Comparison of ENCODE assay signal across 1 cellular context in the genomic region with DNA sequence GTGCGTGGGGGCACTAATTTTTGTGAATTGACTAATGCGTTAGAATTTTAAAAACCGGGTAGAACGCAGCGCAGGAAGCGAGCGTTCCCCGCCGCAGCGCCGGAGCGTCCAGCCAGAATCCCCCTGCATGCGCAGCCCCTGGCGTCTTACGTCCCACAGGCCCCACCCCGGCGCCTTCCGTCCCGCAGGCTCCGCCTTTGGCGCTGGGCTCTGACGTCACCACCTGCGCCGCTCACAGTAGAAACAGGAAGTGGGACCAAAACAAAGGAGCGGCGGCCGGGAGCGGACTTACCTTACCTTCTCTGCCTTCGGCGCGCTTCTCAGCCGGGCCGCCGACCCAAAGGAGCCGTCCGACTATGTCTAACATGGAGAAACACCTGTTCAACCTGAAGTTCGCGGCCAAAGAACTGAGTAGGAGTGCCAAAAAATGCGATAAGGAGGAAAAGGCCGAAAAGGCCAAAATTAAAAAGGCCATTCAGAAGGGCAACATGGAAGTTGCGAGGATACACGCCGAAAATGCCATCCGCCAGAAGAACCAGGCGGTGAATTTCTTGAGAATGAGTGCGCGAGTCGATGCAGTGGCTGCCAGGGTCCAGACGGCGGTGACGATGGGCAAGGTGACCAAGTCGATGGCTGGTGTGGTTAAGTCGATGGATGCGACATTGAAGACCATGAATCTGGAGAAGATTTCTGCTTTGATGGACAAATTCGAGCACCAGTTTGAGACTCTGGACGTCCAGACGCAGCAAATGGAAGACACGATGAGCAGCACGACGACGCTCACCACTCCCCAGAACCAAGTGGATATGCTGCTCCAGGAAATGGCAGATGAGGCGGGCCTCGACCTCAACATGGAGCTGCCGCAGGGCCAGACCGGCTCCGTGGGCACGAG.
TF ChIP-seq lines count a peak whose summit lies in the region.

A gene with protein sequence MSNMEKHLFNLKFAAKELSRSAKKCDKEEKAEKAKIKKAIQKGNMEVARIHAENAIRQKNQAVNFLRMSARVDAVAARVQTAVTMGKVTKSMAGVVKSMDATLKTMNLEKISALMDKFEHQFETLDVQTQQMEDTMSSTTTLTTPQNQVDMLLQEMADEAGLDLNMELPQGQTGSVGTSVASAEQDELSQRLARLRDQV (plus strand): TSS at position 258 of the 892 bp plus-strand sequence. CDS start 99 bp downstream, at position 357.

TF ChIP-seq in HepG2, 621 proteins besides CTCF, POLR2A, EP300 and RAD21 (continued from another document and continues in another):
- TF ChIP-seq AFF4 (CRISPR knock-in tag; IDR thresholded peaks at IDR 0.05) = no peak
- TF ChIP-seq GPN1 (CRISPR knock-in tag; IDR thresholded peaks at IDR 0.05; ENCODE audit: borderline replicate concordance) = no peak
- TF ChIP-seq, protein P1, sequence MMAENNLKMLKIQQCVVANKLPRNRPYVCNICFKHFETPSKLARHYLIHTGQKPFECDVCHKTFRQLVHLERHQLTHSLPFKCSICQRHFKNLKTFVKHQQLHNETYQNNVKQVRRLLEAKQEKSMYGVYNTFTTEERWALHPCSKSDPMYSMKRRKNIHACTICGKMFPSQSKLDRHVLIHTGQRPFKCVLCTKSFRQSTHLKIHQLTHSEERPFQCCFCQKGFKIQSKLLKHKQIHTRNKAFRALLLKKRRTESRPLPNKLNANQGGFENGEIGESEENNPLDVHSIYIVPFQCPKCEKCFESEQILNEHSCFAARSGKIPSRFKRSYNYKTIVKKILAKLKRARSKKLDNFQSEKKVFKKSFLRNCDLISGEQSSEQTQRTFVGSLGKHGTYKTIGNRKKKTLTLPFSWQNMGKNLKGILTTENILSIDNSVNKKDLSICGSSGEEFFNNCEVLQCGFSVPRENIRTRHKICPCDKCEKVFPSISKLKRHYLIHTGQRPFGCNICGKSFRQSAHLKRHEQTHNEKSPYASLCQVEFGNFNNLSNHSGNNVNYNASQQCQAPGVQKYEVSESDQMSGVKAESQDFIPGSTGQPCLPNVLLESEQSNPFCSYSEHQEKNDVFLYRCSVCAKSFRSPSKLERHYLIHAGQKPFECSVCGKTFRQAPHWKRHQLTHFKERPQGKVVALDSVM (CRISPR knock-in tag; IDR thresholded peaks at IDR 0.05) = no peak
- 0 out of 2 replicates have a peak, but pooled peaks have one; percentile 76 for TF ChIP-seq U2AF2 (IDR thresholded peaks at IDR 0.05; ENCODE audit: low read depth, low read length)
- peak; percentile 91; the same call in 1 of the 2 replicates for TF ChIP-seq KLF12 (CRISPR knock-in tag; IDR thresholded peaks at IDR 0.05; ENCODE audit: borderline replicate concordance)
- TF ChIP-seq CEBPG (CRISPR knock-in tag; IDR thresholded peaks at IDR 0.05) = peak; percentile 43; the same call in 1 of the 2 replicates
- TF ChIP-seq ZNF33B (CRISPR knock-in tag; IDR thresholded peaks at IDR 0.05) = peak; percentile 74
- peak; percentile 40; the same call in 1 of the 2 replicates for TF ChIP-seq ZNF317 (CRISPR knock-in tag; IDR thresholded peaks at IDR 0.05)
- TF ChIP-seq ZNF616 (CRISPR knock-in tag; IDR thresholded peaks at IDR 0.05; ENCODE audit: low read depth) = no peak
- TF ChIP-seq ZNF264 (CRISPR knock-in tag; IDR thresholded peaks at IDR 0.05) = no peak; the same call in 1 of the 2 replicates
- 0 out of 2 replicates have a peak, but pooled peaks have one; percentile 75 for TF ChIP-seq ZNF567 (CRISPR knock-in tag; IDR thresholded peaks at IDR 0.05; ENCODE audit: borderline replicate concordance)
- TF ChIP-seq KDM3A (CRISPR knock-in tag; IDR thresholded peaks at IDR 0.05; ENCODE audit: low read depth) = peak; percentile 76; the same call in 1 of the 2 replicates
- 0 out of 2 replicates have a peak, but pooled peaks have one; percentile 47 for TF ChIP-seq GLI4 (CRISPR knock-in tag; IDR thresholded peaks at IDR 0.05; ENCODE audit: borderline replicate concordance)
- TF ChIP-seq ZNF274 (CRISPR knock-in tag; IDR thresholded peaks at IDR 0.05) = no peak; the same call in 1 of the 2 replicates
- TF ChIP-seq ZNF713 (CRISPR knock-in tag; IDR thresholded peaks at IDR 0.05) = no peak
- TF ChIP-seq ZNF367 (CRISPR knock-in tag; IDR thresholded peaks at IDR 0.05; ENCODE audit: borderline replicate concordance) = no peak
- no peak for TF ChIP-seq MTA1 (CRISPR knock-in tag; IDR thresholded peaks at IDR 0.05; ENCODE audit: borderline replicate concordance)
- no peak for TF ChIP-seq ZNF841 (CRISPR knock-in tag; IDR thresholded peaks at IDR 0.05; ENCODE audit: borderline replicate concordance)
- TF ChIP-seq ZNF83 (CRISPR knock-in tag; IDR thresholded peaks at IDR 0.05; ENCODE audit: borderline replicate concordance) = peak; percentile 60; the same call in 1 of the 2 replicates
- 0 out of 2 replicates have a peak, but pooled peaks have one; percentile 33 for TF ChIP-seq ZNF564 (CRISPR knock-in tag; IDR thresholded peaks at IDR 0.05)
- TF ChIP-seq HIC2 (CRISPR knock-in tag; IDR thresholded peaks at IDR 0.05; ENCODE audit: low read depth) = no peak
- TF ChIP-seq NBN (conservative IDR thresholded peaks at IDR 0.05) = no peak
- TF ChIP-seq ERF (CRISPR knock-in tag; IDR thresholded peaks at IDR 0.05) = peak; percentile 85
- TF ChIP-seq ZFP37 (CRISPR knock-in tag; IDR thresholded peaks at IDR 0.05; ENCODE audit: borderline replicate concordance) = no peak
- TF ChIP-seq, protein P2, sequence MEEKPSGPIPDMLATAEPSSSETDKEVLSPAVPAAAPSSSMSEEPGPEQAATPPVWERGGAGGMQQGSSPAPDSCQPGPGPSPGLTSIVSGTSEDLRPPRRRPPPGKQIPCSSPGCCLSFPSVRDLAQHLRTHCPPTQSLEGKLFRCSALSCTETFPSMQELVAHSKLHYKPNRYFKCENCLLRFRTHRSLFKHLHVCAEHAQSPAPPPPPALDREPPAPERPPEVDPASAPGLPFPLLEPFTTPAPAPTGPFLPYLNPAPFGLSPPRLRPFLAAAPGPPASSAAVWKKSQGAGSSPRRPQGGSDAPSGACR (CRISPR knock-in tag; IDR thresholded peaks at IDR 0.05) = no peak
- no peak for TF ChIP-seq SRY (CRISPR knock-in tag; IDR thresholded peaks at IDR 0.05)
- TF ChIP-seq ZNF639 (CRISPR knock-in tag; conservative IDR thresholded peaks at IDR 0.05) = 0 out of 2 replicates have a peak, but pooled peaks have one; percentile 55
- peak; percentile 45; the same call in 1 of the 2 replicates for TF ChIP-seq NFYC (CRISPR knock-in tag; IDR thresholded peaks at IDR 0.05)
- no peak for TF ChIP-seq PBX3 (CRISPR knock-in tag; IDR thresholded peaks at IDR 0.05; ENCODE audit: borderline replicate concordance)
- TF ChIP-seq POLR2G (IDR thresholded peaks at IDR 0.05; ENCODE audit: low read depth, low read length) = peak; percentile 98
- no peak for TF ChIP-seq ZNF354B (CRISPR knock-in tag; IDR thresholded peaks at IDR 0.05)
- no peak for TF ChIP-seq SP140L (CRISPR knock-in tag; IDR thresholded peaks at IDR 0.05; ENCODE audit: borderline replicate concordance)
- TF ChIP-seq ZNF670 (CRISPR knock-in tag; IDR thresholded peaks at IDR 0.05; ENCODE audit: borderline replicate concordance) = peak; percentile 65; the same call in 1 of the 2 replicates
- TF ChIP-seq, protein P3, sequence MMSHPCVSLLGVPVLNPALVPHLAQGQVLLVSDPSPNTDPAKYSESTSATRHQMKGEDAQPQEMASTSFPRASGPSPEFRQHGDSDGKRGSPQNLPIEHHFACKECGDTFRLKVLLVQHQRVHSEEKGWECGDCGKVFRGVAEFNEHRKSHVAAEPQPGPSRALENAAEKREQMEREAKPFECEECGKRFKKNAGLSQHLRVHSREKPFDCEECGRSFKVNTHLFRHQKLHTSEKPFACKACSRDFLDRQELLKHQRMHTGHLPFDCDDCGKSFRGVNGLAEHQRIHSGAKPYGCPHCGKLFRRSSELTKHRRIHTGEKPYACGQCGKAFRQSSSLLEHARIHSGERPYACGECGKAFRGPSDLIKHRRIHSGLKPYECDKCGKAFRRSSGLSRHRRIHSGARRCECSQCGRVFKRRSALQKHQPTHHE (CRISPR knock-in tag; IDR thresholded peaks at IDR 0.05; ENCODE audit: borderline replicate concordance) = no peak
- no peak for TF ChIP-seq IKZF1 (IDR thresholded peaks at IDR 0.05)
- TF ChIP-seq NFE2L1 (CRISPR knock-in tag; IDR thresholded peaks at IDR 0.05; ENCODE audit: borderline replicate concordance) = no peak
- TF ChIP-seq ZSCAN29 (CRISPR knock-in tag; conservative IDR thresholded peaks at IDR 0.05) = 0 out of 2 replicates have a peak, but pooled peaks have one; percentile 35
- peak; percentile 67; the same call in 1 of the 2 replicates for TF ChIP-seq ARHGAP35 (CRISPR knock-in tag; IDR thresholded peaks at IDR 0.05; ENCODE audit: borderline replicate concordance)
- peak; percentile 50; the same call in 1 of the 2 replicates for TF ChIP-seq ZKSCAN8 (CRISPR knock-in tag; IDR thresholded peaks at IDR 0.05; ENCODE audit: borderline replicate concordance)
- TF ChIP-seq ARID2 (CRISPR knock-in tag; IDR thresholded peaks at IDR 0.05; ENCODE audit: borderline replicate concordance) = no peak
- TF ChIP-seq ZNF121 (CRISPR knock-in tag; IDR thresholded peaks at IDR 0.05) = no peak
- no peak for TF ChIP-seq ZC3H4 (CRISPR knock-in tag; IDR thresholded peaks at IDR 0.05; ENCODE audit: borderline replicate concordance)
- TF ChIP-seq, protein P4, sequence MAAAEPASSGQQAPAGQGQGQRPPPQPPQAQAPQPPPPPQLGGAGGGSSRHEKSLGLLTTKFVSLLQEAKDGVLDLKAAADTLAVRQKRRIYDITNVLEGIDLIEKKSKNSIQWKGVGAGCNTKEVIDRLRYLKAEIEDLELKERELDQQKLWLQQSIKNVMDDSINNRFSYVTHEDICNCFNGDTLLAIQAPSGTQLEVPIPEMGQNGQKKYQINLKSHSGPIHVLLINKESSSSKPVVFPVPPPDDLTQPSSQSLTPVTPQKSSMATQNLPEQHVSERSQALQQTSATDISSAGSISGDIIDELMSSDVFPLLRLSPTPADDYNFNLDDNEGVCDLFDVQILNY (CRISPR knock-in tag; conservative IDR thresholded peaks at IDR 0.05) = no peak
- no peak; the same call in 1 of the 2 replicates for TF ChIP-seq HNF4G (IDR thresholded peaks at IDR 0.05; ENCODE audit: borderline replicate concordance, low read depth, low read length)
- peak; percentile 44; the same call in 1 of the 2 replicates for TF ChIP-seq HNF4G (CRISPR knock-in tag; IDR thresholded peaks at IDR 0.05; ENCODE audit: borderline replicate concordance, low read depth)
- peak; percentile 88 for TF ChIP-seq CBFB (CRISPR knock-in tag; IDR thresholded peaks at IDR 0.05)
- no peak; the same call in 1 of the 2 replicates for TF ChIP-seq ZNF737 (CRISPR knock-in tag; IDR thresholded peaks at IDR 0.05; ENCODE audit: borderline replicate concordance)
